Comparison of ENCODE assay signal across 9 cellular contexts in genomic region chr1:45843474-45843905, GRCh38.
DNase-seq lines count a peak whose midpoint lies in the region; ATAC-seq, FAIRE-seq and TF ChIP-seq lines count a peak whose summit lies in the region.
"Had no signal": no experiment of that assay in that cellular context is flagged by ENCODE, and none has a peak within 500 bp of the region (broad histone marks: within the 10 kb centered on the region; RNA-seq: fewer than 3 reads in every experiment).

No MANE protein-coding gene starts in this region.

- TF ChIP-seq CTCF in fibroblast of mammary gland (conservative IDR thresholded peaks at IDR 0.05; ENCODE audit: control insufficient read depth, insufficient read depth, low read depth, low read length), result peak; percentile 41

- peak; percentile 85 for ATAC-seq in SK-N-SH treated with all-trans-retinoic acid at 6 μM for 48 hours
- no peak for ATAC-seq in HG02678 (IDR thresholded peaks at IDR 0.05; ENCODE audit: unreplicated experiment)
- ATAC-seq in HG03378 (IDR thresholded peaks at IDR 0.05; ENCODE audit: unreplicated experiment), result no peak
- ATAC-seq in GM19324 (IDR thresholded peaks at IDR 0.05; ENCODE audit: low FRiP score, unreplicated experiment), result no peak
- ATAC-seq in GM21529 (IDR thresholded peaks at IDR 0.05; ENCODE audit: unreplicated experiment), result no peak

- H3K4me3 ChIP-seq in fibroblast of mammary gland (ENCODE audit: control insufficient read depth, low read depth, low read length), result no peak overlapping the region

- DNase-seq in GM18507 (ENCODE audit: extremely low spot score, insufficient read length, low read depth) (no peak), fibroblast of mammary gland (ENCODE audit: low read depth) (peak; percentile 55)
- DNase-seq: midbrain had no signal

- FAIRE-seq in A204.1 (lab: Jason Lieb, UNC) (peak; percentile 96), GM18507 (lab: Jason Lieb, UNC) (peak; percentile 87)

TF ChIP-seq in SK-N-SH treated with all-trans-retinoic acid at 6 μM for 48 hours, 23 proteins besides CTCF, POLR2A, EP300 and RAD21:
- no peak for TF ChIP-seq POU6F1 (CRISPR knock-in tag; IDR thresholded peaks at IDR 0.05; ENCODE audit: borderline replicate concordance, low read depth)
- TF ChIP-seq ZFP3 (CRISPR knock-in tag; IDR thresholded peaks at IDR 0.05), result no peak
- no peak for TF ChIP-seq ARNTL (CRISPR knock-in tag; IDR thresholded peaks at IDR 0.05; ENCODE audit: borderline replicate concordance, low read depth)
- no peak for TF ChIP-seq CREB5 (CRISPR knock-in tag; IDR thresholded peaks at IDR 0.05; ENCODE audit: low read depth)
- no peak for TF ChIP-seq ZNF8 (CRISPR knock-in tag; IDR thresholded peaks at IDR 0.05)
- TF ChIP-seq ZNF70 (CRISPR knock-in tag; IDR thresholded peaks at IDR 0.05), result no peak
- TF ChIP-seq OSR1 (CRISPR knock-in tag; IDR thresholded peaks at IDR 0.05), result no peak
- no peak for TF ChIP-seq PPARA (CRISPR knock-in tag; IDR thresholded peaks at IDR 0.05; ENCODE audit: borderline replicate concordance)
- TF ChIP-seq ZC3H10 (CRISPR knock-in tag; IDR thresholded peaks at IDR 0.05), result no peak
- TF ChIP-seq SNAI2 (CRISPR knock-in tag; IDR thresholded peaks at IDR 0.05), result no peak
- TF ChIP-seq BACH2 (CRISPR knock-in tag; IDR thresholded peaks at IDR 0.05; ENCODE audit: borderline replicate concordance), result no peak
- TF ChIP-seq, protein P1, sequence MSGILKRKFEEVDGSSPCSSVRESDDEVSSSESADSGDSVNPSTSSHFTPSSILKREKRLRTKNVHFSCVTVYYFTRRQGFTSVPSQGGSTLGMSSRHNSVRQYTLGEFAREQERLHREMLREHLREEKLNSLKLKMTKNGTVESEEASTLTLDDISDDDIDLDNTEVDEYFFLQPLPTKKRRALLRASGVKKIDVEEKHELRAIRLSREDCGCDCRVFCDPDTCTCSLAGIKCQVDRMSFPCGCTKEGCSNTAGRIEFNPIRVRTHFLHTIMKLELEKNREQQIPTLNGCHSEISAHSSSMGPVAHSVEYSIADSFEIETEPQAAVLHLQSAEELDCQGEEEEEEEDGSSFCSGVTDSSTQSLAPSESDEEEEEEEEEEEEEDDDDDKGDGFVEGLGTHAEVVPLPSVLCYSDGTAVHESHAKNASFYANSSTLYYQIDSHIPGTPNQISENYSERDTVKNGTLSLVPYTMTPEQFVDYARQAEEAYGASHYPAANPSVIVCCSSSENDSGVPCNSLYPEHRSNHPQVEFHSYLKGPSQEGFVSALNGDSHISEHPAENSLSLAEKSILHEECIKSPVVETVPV (CRISPR knock-in tag; IDR thresholded peaks at IDR 0.05), result no peak
- no peak for TF ChIP-seq ESRRG (CRISPR knock-in tag; IDR thresholded peaks at IDR 0.05)
TF ChIP-seq in SK-N-SH treated with all-trans-retinoic acid at 6 μM for 48 hours: peak in this region for 0.
